ENCODE assay signal across 15 cellular contexts in genomic region chr18:6948656-6949055, GRCh38.
"Had no signal": no experiment of that assay in that cellular context is flagged by ENCODE, and none has a peak within 500 bp of the region (broad histone marks: within the 10 kb centered on the region; RNA-seq: fewer than 3 reads in every experiment).

No MANE protein-coding gene starts in this region.

- H3K36me3 ChIP-seq: heart left ventricle, neutrophil, upper lobe of left lung, uterus had no signal

- H3K4me1 Mint-ChIP-seq: naive thymus-derived CD8-positive, alpha-beta T cell had no signal

- ATAC-seq: heart left ventricle; naive thymus-derived CD8-positive, alpha-beta T cell had no signal

- H3K4me3 Mint-ChIP-seq: naive thymus-derived CD8-positive, alpha-beta T cell had no signal

- DNase-seq: dermis blood vessel endothelial cell; heart left ventricle; hypothalamus; kidney glomerular epithelial cell; mesendoderm; naive thymus-derived CD8-positive, alpha-beta T cell; stimulated activated CD4-positive, alpha-beta T cell treated with anti-CD3 and anti-CD28 coated beads, Interleukin-2, amount 100 ng/mL, for 48 hours; stimulated activated naive CD4-positive, alpha-beta T cell treated with Interleukin-2 at 50 U/mL for 16 hours; upper lobe of left lung; uterus had no signal

- H3K27ac Mint-ChIP-seq: naive thymus-derived CD8-positive, alpha-beta T cell had no signal

- H3K4me2 ChIP-seq: smooth muscle cell had no signal

- H3K9me3 ChIP-seq: heart left ventricle, neutrophil, upper lobe of left lung, uterus had no signal

- H3K27me3 ChIP-seq: neutrophil, upper lobe of left lung, uterus had no signal

- H3K4me1 ChIP-seq: heart left ventricle, upper lobe of left lung, uterus had no signal

- H3K4me3 ChIP-seq: heart left ventricle, smooth muscle cell, upper lobe of left lung, uterus had no signal

- FAIRE-seq: colon, frontal cortex, islet of Langerhans had no signal

- H3K36me3 Mint-ChIP-seq: naive thymus-derived CD8-positive, alpha-beta T cell had no signal

- H3K27ac ChIP-seq: heart left ventricle, neutrophil, upper lobe of left lung, uterus had no signal
